Comparison of ENCODE assay signal across 26 cellular contexts in the genomic region with DNA sequence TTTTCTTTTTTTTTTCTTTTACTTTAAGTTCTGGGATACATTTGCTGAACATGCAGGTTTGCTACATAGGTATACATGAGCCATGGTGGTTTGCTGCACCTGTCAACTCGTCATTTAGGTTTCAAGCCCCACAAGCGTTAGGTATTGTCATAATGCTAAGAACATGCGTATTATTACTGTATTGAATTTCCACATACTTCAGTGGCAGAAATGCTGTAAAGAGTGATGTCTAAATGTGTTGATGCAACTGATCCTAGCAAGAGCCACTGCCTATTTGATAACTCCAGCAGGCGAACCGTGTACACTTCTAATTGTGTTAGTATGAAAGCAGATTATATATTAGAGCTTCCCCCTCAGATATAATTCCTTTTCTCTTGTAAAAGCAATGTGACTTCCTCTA.
"Had no signal": no experiment of that assay in that cellular context is flagged by ENCODE, and none has a peak within 500 bp of the region (broad histone marks: within the 10 kb centered on the region; RNA-seq: fewer than 3 reads in every experiment).

No MANE protein-coding gene starts in this region.

- DNase-seq: activated B cell treated with CpG ODN at 0.5 μM for 24 hours; activated CD4-positive, alpha-beta T cell treated with anti-CD3 and anti-CD28 coated beads for 1 hour; activated CD4-positive, alpha-beta T cell treated with anti-CD3 and anti-CD28 coated beads, Interleukin-2, amount 10 ng/mL, durations not matched to agents 24 days and 14 days; activated CD4-positive, alpha-beta T cell treated with anti-CD3 and anti-CD28 coated beads, Interleukin-2, amount 50 U/mL, for 48 hours; activated CD8-positive, alpha-beta memory T cell treated with anti-CD3 and anti-CD28 coated beads, Interleukin-2, amount 10 ng/mL, durations not matched to agents 7 days and 5 days; activated effector memory CD4-positive, alpha-beta T cell treated with Interleukin-2 at 50 U/mL for 16 hours; activated naive CD4-positive, alpha-beta T cell; activated naive CD8-positive, alpha-beta T cell treated with anti-CD3 and anti-CD28 coated beads, Interleukin-2, amount 50 U/mL, for 24 hours; activated T-cell treated with anti-CD3 and anti-CD28 coated beads, Interleukin-2, amount 50 U/mL, for 24 hours; amniotic stem cell; cortex of kidney; MM.1S; NCI-H1092 treated with DMSO at 0.1 percent for 48 hours; NCI-H1436; NCI-H1694 treated with DMSO at 0.1 percent for 48 hours; NCI-H2081 treated with DMSO at 0.1 percent for 48 hours; NCI-H2227 treated with DMSO at 0.1 percent for 48 hours; NCI-H446 treated with DMSO at 0.1 percent for 48 hours; NCI-H524 treated with DMSO at 0.1 percent for 48 hours; NCI-H82; NK-92 treated with Interleukin-12 subunit alpha and Interleukin-12 subunit beta, amount 100 ng/mL, for 24 hours; PC-9; SIG-M5; T-helper 17 cell; T-helper 9 cell had no signal

- ATAC-seq: activated CD8-positive, alpha-beta memory T cell treated with anti-CD3 and anti-CD28 coated beads, Interleukin-2, amount 10 ng/mL, durations not matched to agents 7 days and 5 days; activated naive CD4-positive, alpha-beta T cell treated with anti-CD3 and anti-CD28 coated beads, Interleukin-2, amount 50 U/mL, for 72 hours; activated naive CD8-positive, alpha-beta T cell treated with anti-CD3 and anti-CD28 coated beads, Interleukin-2, amount 50 U/mL, for 24 hours; T-helper 17 cell had no signal
